8 cellular contexts compared by ENCODE assay signal in genomic region chr4:88697113-88697512, GRCh38. TPM values are rescaled to one million over a fixed set of nuclear protein-coding genes. Genes with fewer than 3 reads are reported as not detected.
DNase-seq lines count a peak whose midpoint lies in the region; ATAC-seq and TF ChIP-seq lines count a peak whose summit lies in the region.

No MANE protein-coding gene starts in this region.

- no peaks in the 10 kb centered on the region; the same call in 1 of the 2 replicates for H3K27me3 Mint-ChIP-seq in HFFc6 (ENCODE audit: insufficient read depth)
- H3K27me3 Mint-ChIP-seq in activated CD4-positive, alpha-beta T cell treated with anti-CD3 and anti-CD28 coated beads, Interleukin-2, amount 10 ng/mL, durations not matched to agents 24 days and 14 days: no peaks in the 10 kb centered on the region
- no peaks in the 10 kb centered on the region for H3K27me3 Mint-ChIP-seq in nephron (ENCODE audit: low read depth)
- H3K27me3 Mint-ChIP-seq in Caco-2 (ENCODE audit: insufficient read depth, unreplicated experiment): no peaks in the 10 kb centered on the region

- intact Hi-C loops in activated CD4-positive, alpha-beta T cell treated with anti-CD3 and anti-CD28 coated beads, Interleukin-2, amount 10 ng/mL, durations not matched to agents 24 days and 14 days (cut with micrococcal nuclease): no loop called here
- intact Hi-C loops in Caco-2 (cut with micrococcal nuclease; ENCODE audit: unreplicated experiment): no loop called here

- H3K27ac Mint-ChIP-seq in HFFc6: peak overlapping the region; percentile 87
- H3K27ac Mint-ChIP-seq in activated CD4-positive, alpha-beta T cell treated with anti-CD3 and anti-CD28 coated beads, Interleukin-2, amount 10 ng/mL, durations not matched to agents 24 days and 14 days: peak overlapping the region; percentile 84
- H3K27ac Mint-ChIP-seq in nephron: peak overlapping the region in 1 of 3 experiments; percentile 6
- no peak overlapping the region for H3K27ac Mint-ChIP-seq in Caco-2 (ENCODE audit: unreplicated experiment)

- BruUV-seq in Caco-2 (replicated peaks; lab: Mats Ljungman, UMichigan): no TSS peak

- no peak for TF ChIP-seq CTCF in HFFc6 (IDR thresholded peaks at IDR 0.05)
- no peak for TF ChIP-seq CTCF in nephron (IDR thresholded peaks at IDR 0.05; ENCODE audit: unreplicated experiment in 3 of 3)
- TF ChIP-seq CTCF in Caco-2 (IDR thresholded peaks at IDR 0.05; ENCODE audit: insufficient read depth in 1 of 2, low read depth in 1 of 2, low read length in 1 of 2, severe bottlenecking in 1 of 2, unreplicated experiment in 1 of 2): no peak

- no peak overlapping the region for H3K4me3 ChIP-seq in Caco-2 (ENCODE audit: low read depth, low read length)

- peak; percentile 9 for DNase-seq in HFFc6
- peak; percentile 62 for DNase-seq in activated CD4-positive, alpha-beta T cell treated with anti-CD3 and anti-CD28 coated beads, Interleukin-2, amount 10 ng/mL, durations not matched to agents 24 days and 14 days
- no peak for DNase-seq in DMS 273 (lab: John Stamatoyannopoulos, UW; ENCODE audit: unreplicated experiment)
- DNase-seq in Caco-2: no peak

- H3K9me3 Mint-ChIP-seq in HFFc6 (no peaks in the 10 kb centered on the region), nephron (no peaks in the 10 kb centered on the region), Caco-2 (ENCODE audit: unreplicated experiment) (no peaks in the 10 kb centered on the region)
- H3K9me3 Mint-ChIP-seq in activated CD4-positive, alpha-beta T cell treated with anti-CD3 and anti-CD28 coated beads, Interleukin-2, amount 10 ng/mL, durations not matched to agents 24 days and 14 days: no peaks in the 10 kb centered on the region

- CTCF ChIA-PET in Caco-2 (lab: Charles Lee): no interaction called here

- POLR2A ChIA-PET in Caco-2 (lab: Charles Lee): no interaction called here

- H3K4me1 ChIP-seq in Caco-2: no peaks in the 10 kb centered on the region

- H3K4me1 Mint-ChIP-seq in HFFc6 (ENCODE audit: low read depth): peaks cover 6% of the 10 kb centered on the region
- H3K4me1 Mint-ChIP-seq in activated CD4-positive, alpha-beta T cell treated with anti-CD3 and anti-CD28 coated beads, Interleukin-2, amount 10 ng/mL, durations not matched to agents 24 days and 14 days: peaks cover 8% of the 10 kb centered on the region
- peaks cover 10% of the 10 kb centered on the region for H3K4me1 Mint-ChIP-seq in nephron
- no peaks in the 10 kb centered on the region for H3K4me1 Mint-ChIP-seq in Caco-2 (ENCODE audit: low read depth, unreplicated experiment)

- H3K36me3 Mint-ChIP-seq in HFFc6 (ENCODE audit: low read depth) (peaks cover 16% of the 10 kb centered on the region), nephron (ENCODE audit: low read depth) (peaks cover 4% of the 10 kb centered on the region), Caco-2 (ENCODE audit: insufficient read depth, unreplicated experiment) (peaks cover 6% of the 10 kb centered on the region)
- peaks cover 7% of the 10 kb centered on the region for H3K36me3 Mint-ChIP-seq in activated CD4-positive, alpha-beta T cell treated with anti-CD3 and anti-CD28 coated beads, Interleukin-2, amount 10 ng/mL, durations not matched to agents 24 days and 14 days (ENCODE audit: low read depth)

- H3K4me3 Mint-ChIP-seq in HFFc6 (peak overlapping the region; percentile 84), nephron (peak overlapping the region; percentile 83 to 89 (median 88)), Caco-2 (ENCODE audit: unreplicated experiment) (no peak overlapping the region)
- H3K4me3 Mint-ChIP-seq in activated CD4-positive, alpha-beta T cell treated with anti-CD3 and anti-CD28 coated beads, Interleukin-2, amount 10 ng/mL, durations not matched to agents 24 days and 14 days: peak overlapping the region; percentile 89

- ATAC-seq in esophagus mucosa (peak; percentile 32), GM21447 (IDR thresholded peaks at IDR 0.05; ENCODE audit: unreplicated experiment) (no peak), HG03159 (IDR thresholded peaks at IDR 0.05; ENCODE audit: unreplicated experiment) (no peak)

- H3K36me3 ChIP-seq in Caco-2 (ENCODE audit: control insufficient read depth, insufficient read depth, low read length): no peaks in the 10 kb centered on the region

- H3K9me3 ChIP-seq in Caco-2: no peaks in the 10 kb centered on the region

- H3K27me3 ChIP-seq in Caco-2 (replicated peaks; ENCODE audit: control insufficient read depth, insufficient read depth, low read length): no peaks in the 10 kb centered on the region

RNA-seq across cellular contexts. Expression of gene NAP1L5, which starts 0.5 kb away (rescaled TPM):
- total RNA-seq in HFFc6 (2021; fragmentation: NEBNext Ultra II Directional; extraction: Animal tissue kit (Norgen Biotek cat#: 25700)): 10 to 100 TPM; 14.6 to 20.0 (median 18.3) TPM
- 4.9 TPM in 2 replicates for total RNA-seq in activated CD4-positive, alpha-beta T cell treated with anti-CD3 and anti-CD28 coated beads, Interleukin-2, amount 10 ng/mL, durations not matched to agents 24 days and 14 days
- total RNA-seq in esophagus mucosa (1.0 TPM), Caco-2 (2022) (not detected in 2 replicates)

Comparison
In these comparisons a context has a peak if more than half of its experiments do, and no peak if none do; other contexts are left out.
1. DNase-seq: peak in HFFc6 (single experiment) and activated CD4-positive, alpha-beta T cell treated with anti-CD3 and anti-CD28 coated beads, Interleukin-2, amount 10 ng/mL, durations not matched to agents 24 days and 14 days (single experiment); none in DMS 273 (single experiment) and Caco-2 (0 of 2).